Comparison of ENCODE assay signal across 8 cellular contexts in genomic region chr4:102868782-102869568, GRCh38. TPM values are rescaled to one million over a fixed set of nuclear protein-coding genes. Genes with fewer than 3 reads are reported as not detected.
DNase-seq lines count a peak whose midpoint lies in the region; ATAC-seq and TF ChIP-seq lines count a peak whose summit lies in the region.

A gene with protein sequence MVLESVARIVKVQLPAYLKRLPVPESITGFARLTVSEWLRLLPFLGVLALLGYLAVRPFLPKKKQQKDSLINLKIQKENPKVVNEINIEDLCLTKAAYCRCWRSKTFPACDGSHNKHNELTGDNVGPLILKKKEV (plus strand): TSS chr4:102868992. CDS start chr4:102869085, 93 bp downstream.

- CTCF ChIA-PET in Panc1 (lab: Charles Lee), result interaction anchor here (0.7 kb wide), 1 partner anchor 143 kb away, joined by 3 read pairs; no protein-coding TSS in a partner anchor

- H3K27me3 Mint-ChIP-seq in activated T-cell treated with anti-CD3 and anti-CD28 coated beads, Interleukin-2, amount 50 U/mL, for 4 hours (ENCODE audit: low read depth), result no peaks in the 10 kb centered on the region

- H3K27me3 ChIP-seq in KMS-11 (ENCODE audit: insufficient read depth, low read depth), result no peaks in the 10 kb centered on the region
- no peaks in the 10 kb centered on the region for H3K27me3 ChIP-seq in Panc1 (ENCODE audit: control insufficient read depth, insufficient read depth, low read length)
- H3K27me3 ChIP-seq in esophagus (ENCODE audit: control insufficient read depth in 1 of 2, insufficient read depth in 2 of 2, low read length in 2 of 2), result no peaks in the 10 kb centered on the region
- H3K27me3 ChIP-seq in muscle layer of colon (ENCODE audit: control insufficient read depth in 1 of 2, insufficient read depth in 2 of 2, low read length in 2 of 2), result no peaks in the 10 kb centered on the region

- H3K27ac ChIP-seq in KMS-11 (peak within 1 kb of the TSS; percentile 100), Panc1 (ENCODE audit: low read length) (peak within 1 kb of the TSS; percentile 95), esophagus (ENCODE audit: low read depth in 2 of 2, low read length in 1 of 2) (peak within 1 kb of the TSS; percentile 97 to 99), muscle layer of colon (ENCODE audit: low read depth, low read length) (peak within 1 kb of the TSS; percentile 99)

- H3K9me3 Mint-ChIP-seq in activated T-cell treated with anti-CD3 and anti-CD28 coated beads, Interleukin-2, amount 50 U/mL, for 4 hours, result no peaks in the 10 kb centered on the region

- H3K36me3 ChIP-seq in KMS-11 (ENCODE audit: insufficient read depth) (peaks cover 5% of the 10 kb centered on the region; the same call in 1 of the 2 replicates), Panc1 (ENCODE audit: control insufficient read depth, insufficient read depth, low read length) (peaks cover 4% of the 10 kb centered on the region; the same call in 1 of the 2 replicates), esophagus (ENCODE audit: control insufficient read depth in 2 of 2, insufficient read depth in 2 of 2, low read length in 1 of 2) (no peaks in the 10 kb centered on the region), muscle layer of colon (ENCODE audit: insufficient read depth, low read length) (no peaks in the 10 kb centered on the region)

- no TSS peak for BruUV-seq in Panc1 (replicated peaks; lab: Mats Ljungman, UMichigan)

- TF ChIP-seq CTCF in KMS-11 (conservative IDR thresholded peaks at IDR 0.05; ENCODE audit: low read depth, low read length), result peak; percentile 18; the same call in 1 of the 2 replicates
- no peak for TF ChIP-seq CTCF in Panc1 (IDR thresholded peaks at IDR 0.05)

- peak within 1 kb of the TSS; percentile 50 for H2AFZ ChIP-seq in KMS-11 (ENCODE audit: low read depth)

- H3K4me3 Mint-ChIP-seq in activated T-cell treated with anti-CD3 and anti-CD28 coated beads, Interleukin-2, amount 50 U/mL, for 4 hours, result peak within 1 kb of the TSS; percentile 85

- H3K4me2 ChIP-seq in KMS-11, result peak within 1 kb of the TSS; percentile 97

- in situ Hi-C loops in Panc1 (cut with HindIII; ENCODE audit: low pct_unique_long_range_greater_than_20kb, low sequenced_read_pairs), result no loop called here

- WGBS in esophagus, 2 donors, result 0% methylated on average over 64 to 71 of the region's 71 CpGs

- peaks cover 89% of the 10 kb centered on the region for H3K79me2 ChIP-seq in KMS-11 (ENCODE audit: insufficient read depth, low read depth)

- no peaks in the 10 kb centered on the region for H4K20me1 ChIP-seq in KMS-11 (ENCODE audit: insufficient read depth)

- POLR2A ChIA-PET in Panc1 (lab: Charles Lee), result interaction anchor here (0.6 to 2.4 kb wide), 3 partner anchors 41 to 86 kb away, joined by 3 to 23 read pairs (median 3); partner anchors contain the start of gene UBE2D3

- peaks cover 8% of the 10 kb centered on the region for H3K36me3 Mint-ChIP-seq in activated T-cell treated with anti-CD3 and anti-CD28 coated beads, Interleukin-2, amount 50 U/mL, for 4 hours (ENCODE audit: insufficient read depth)

- ATAC-seq in GM21786 (IDR thresholded peaks at IDR 0.05; ENCODE audit: unreplicated experiment), result peak; percentile 82
- peak; percentile 97 for ATAC-seq in Panc1
- peak; percentile 90 to 92 for ATAC-seq in activated T-cell treated with anti-CD3 and anti-CD28 coated beads, Interleukin-2, amount 50 U/mL, for 4 hours

- H3K9me3 ChIP-seq in Panc1 (ENCODE audit: control insufficient read depth, insufficient read depth, low read depth, low read length) (no peaks in the 10 kb centered on the region), esophagus (ENCODE audit: control insufficient read depth in 2 of 2, insufficient read depth in 1 of 2, low read depth in 1 of 2, low read length in 1 of 2) (no peaks in the 10 kb centered on the region), muscle layer of colon (ENCODE audit: low read length) (no peaks in the 10 kb centered on the region)

- peak; percentile 59 for DNase-seq in DMS79 treated with DMSO at 0.1 percent for 48 hours (lab: John Stamatoyannopoulos, UW)
- peak; percentile 61 for DNase-seq in Panc1 (ENCODE audit: low read depth, low spot score)
- DNase-seq in activated T-cell treated with anti-CD3 and anti-CD28 coated beads, Interleukin-2, amount 50 U/mL, for 4 hours, result peak; percentile 84
- peak; percentile 76 to 79 for DNase-seq in stimulated activated CD8-positive, alpha-beta memory T cell treated with anti-CD3 and anti-CD28 coated beads, Interleukin-7, amount 100 ng/mL, for 1 hour (ENCODE audit: low read depth in 2 of 2)

- intact Hi-C loops in Panc1 (cut with micrococcal nuclease; ENCODE audit: unreplicated experiment), result loop anchor here (5.0 kb wide), 1 partner anchor 37 kb away; no protein-coding TSS in a partner anchor

- H3K9ac ChIP-seq in KMS-11, result peak within 1 kb of the TSS; percentile 98
- H3K9ac ChIP-seq in muscle layer of colon (ENCODE audit: low read length), result peak within 1 kb of the TSS; percentile 88

- peaks cover 68% of the 10 kb centered on the region for H3K4me1 ChIP-seq in KMS-11 (ENCODE audit: low read depth, poor library complexity, severe bottlenecking)
- H3K4me1 ChIP-seq in Panc1 (ENCODE audit: control insufficient read depth, insufficient read depth, low read length), result peaks cover 12% of the 10 kb centered on the region
- no peaks in the 10 kb centered on the region for H3K4me1 ChIP-seq in esophagus (ENCODE audit: control insufficient read depth in 2 of 2, insufficient read depth in 2 of 2, low read length in 1 of 2)
- peaks cover 6% of the 10 kb centered on the region for H3K4me1 ChIP-seq in muscle layer of colon (ENCODE audit: insufficient read depth, low read length)

- peaks cover 61% of the 10 kb centered on the region for H3K4me1 Mint-ChIP-seq in activated T-cell treated with anti-CD3 and anti-CD28 coated beads, Interleukin-2, amount 50 U/mL, for 4 hours (ENCODE audit: low read depth)

- H3K4me3 ChIP-seq in KMS-11 (IDR thresholded peaks at IDR 0.05; ENCODE audit: insufficient read depth, low read depth, low read length) (peak within 1 kb of the TSS; percentile 57), Panc1 (ENCODE audit: low read depth in 2 of 2, low read length in 2 of 2) (peak within 1 kb of the TSS; percentile 80 to 94), esophagus (ENCODE audit: low read depth in 1 of 2, low read length in 2 of 2) (peak within 1 kb of the TSS; percentile 75 to 84), muscle layer of colon (ENCODE audit: low read depth in 1 of 2, low read length in 2 of 2) (peak within 1 kb of the TSS; percentile 97 to 98)

RNA-seq across cellular contexts. Expression of the gene that starts here (rescaled TPM):
- total RNA-seq in Panc1 (2021; ENCODE audit: unreplicated experiment), result 39.0 TPM
- polyA plus RNA-seq in Panc1 (2012; ENCODE audit: insufficient read length), result 54.5 TPM
- total RNA-seq in activated T-cell treated with anti-CD3 and anti-CD28 coated beads, Interleukin-2, amount 50 U/mL, for 4 hours, result 10 to 100 TPM; 29.0 to 36.9 (median 29.1) TPM
- polyA plus RNA-seq in esophagus, result 10 to 100 TPM; 11.4 to 15.7 TPM

Comparison
In these comparisons a context has a peak if more than half of its experiments do, and no peak if none do; other contexts are left out.
1. Peak in every context shown above with its lines: DNase-seq, ATAC-seq, H3K4me3 ChIP-seq and H3K27ac ChIP-seq.